In genomic region chr20:44489931-44490330, GRCh38 we compare ENCODE assay signal across 21 cellular contexts. TPM values are rescaled to one million over a fixed set of nuclear protein-coding genes. Genes with fewer than 3 reads are reported as not detected.
A peak's percentile ranks its signal among the peaks of the same experiment; 100 is the strongest.
DNase-seq lines count a peak whose midpoint lies in the region; ATAC-seq and TF ChIP-seq lines count a peak whose summit lies in the region.
"Had no signal": no experiment of that assay in that cellular context is flagged by ENCODE, and none has a peak within 500 bp of the region (broad histone marks: within the 10 kb centered on the region; RNA-seq: fewer than 3 reads in every experiment).

No MANE protein-coding gene starts in this region.

- H3K9me3 Mint-ChIP-seq in activated CD4-positive, alpha-beta T cell treated with anti-CD3 and anti-CD28 coated beads, Interleukin-2, amount 10 ng/mL, durations not matched to agents 7 days and 5 days = no peaks in the 10 kb centered on the region
- H3K9me3 Mint-ChIP-seq in CD8-positive, alpha-beta memory T cell = no peaks in the 10 kb centered on the region
- H3K9me3 Mint-ChIP-seq: activated naive CD4-positive, alpha-beta T cell treated with anti-CD3 and anti-CD28 coated beads, Interleukin-2, amount 50 U/mL, for 72 hours; brain; natural killer cell had no signal

- ATAC-seq in HG02884 (IDR thresholded peaks at IDR 0.05; ENCODE audit: unreplicated experiment) = no peak
- ATAC-seq: A549, natural killer cell had no signal

- no peak overlapping the region for H3K4me3 ChIP-seq in CD8-positive, alpha-beta memory T cell (ENCODE audit: low read length)
- H3K4me3 ChIP-seq in KMS-11 (IDR thresholded peaks at IDR 0.05; ENCODE audit: insufficient read depth, low read depth, low read length) = no peak overlapping the region
- no peak overlapping the region for H3K4me3 ChIP-seq in neutrophil (ENCODE audit: low read depth in 1 of 2, low read length in 1 of 2)
- H3K4me3 ChIP-seq: A549, hepatocyte had no signal

- no peaks in the 10 kb centered on the region for H3K9me3 ChIP-seq in CD8-positive, alpha-beta memory T cell (ENCODE audit: low read length)
- no peaks in the 10 kb centered on the region for H3K9me3 ChIP-seq in neutrophil
- H3K9me3 ChIP-seq: A549 had no signal

- peaks cover 8% of the 10 kb centered on the region for H3K4me1 ChIP-seq in CD8-positive, alpha-beta memory T cell (ENCODE audit: insufficient read depth, low read length)
- peaks cover 69% of the 10 kb centered on the region for H3K4me1 ChIP-seq in KMS-11 (ENCODE audit: low read depth, poor library complexity, severe bottlenecking)
- peaks cover 12% of the 10 kb centered on the region in 2 experiments for H3K4me1 ChIP-seq in neutrophil (ENCODE audit: control insufficient read depth in 1 of 2, insufficient read depth in 1 of 2, low read depth in 1 of 2, low read length in 1 of 2)

- no peak overlapping the region for H3K27ac ChIP-seq in CD8-positive, alpha-beta memory T cell (ENCODE audit: low read depth, low read length)
- H3K27ac ChIP-seq in KMS-11 (peak overlapping the region; percentile 87), neutrophil (peak overlapping the region; percentile 16)
- H3K27ac ChIP-seq: A549, hepatocyte had no signal

- H3K4me2 ChIP-seq in KMS-11 = peak overlapping the region; percentile 72
- H3K4me2 ChIP-seq: A549, hepatocyte had no signal

- H3K79me2 ChIP-seq in KMS-11 (ENCODE audit: insufficient read depth, low read depth) = no peaks in the 10 kb centered on the region
- H3K79me2 ChIP-seq: hepatocyte had no signal

- H3K36me3 ChIP-seq in CD8-positive, alpha-beta memory T cell (ENCODE audit: insufficient read depth, low read length) = peaks cover 42% of the 10 kb centered on the region
- H3K36me3 ChIP-seq in KMS-11 (ENCODE audit: insufficient read depth) (0 out of 2 replicates have a peak, but pooled peaks cover 3% of the 10 kb centered on the region), neutrophil (peaks cover 98% of the 10 kb centered on the region)

- no peaks in the 10 kb centered on the region for H3K27me3 Mint-ChIP-seq in activated CD4-positive, alpha-beta T cell treated with anti-CD3 and anti-CD28 coated beads, Interleukin-2, amount 10 ng/mL, durations not matched to agents 7 days and 5 days
- H3K27me3 Mint-ChIP-seq in CD8-positive, alpha-beta memory T cell = no peaks in the 10 kb centered on the region
- H3K27me3 Mint-ChIP-seq: brain had no signal

- POLR2A ChIA-PET in activated CD4-positive, alpha-beta T cell treated with anti-CD3 and anti-CD28 coated beads, Interleukin-2, amount 10 ng/mL, durations not matched to agents 7 days and 5 days (lab: Charles Lee) = no interaction called here
- POLR2A ChIA-PET in CD8-positive, alpha-beta memory T cell (lab: Charles Lee) = interaction anchor here (0.7 kb wide), 1 partner anchor 115 kb away, joined by 3 read pairs; no protein-coding TSS in a partner anchor

- no peaks in the 10 kb centered on the region for H3K27me3 ChIP-seq in CD8-positive, alpha-beta memory T cell (ENCODE audit: insufficient read depth, low read length, poor library complexity, severe bottlenecking)
- no peaks in the 10 kb centered on the region for H3K27me3 ChIP-seq in KMS-11 (ENCODE audit: insufficient read depth, low read depth)
- no peaks in the 10 kb centered on the region for H3K27me3 ChIP-seq in neutrophil
- H3K27me3 ChIP-seq: hepatocyte had no signal

- H2AFZ ChIP-seq in KMS-11 (ENCODE audit: low read depth) = no peak overlapping the region
- H2AFZ ChIP-seq: hepatocyte had no signal

- peak overlapping the region; percentile 17 for H3K27ac Mint-ChIP-seq in activated CD4-positive, alpha-beta T cell treated with anti-CD3 and anti-CD28 coated beads, Interleukin-2, amount 10 ng/mL, durations not matched to agents 7 days and 5 days
- peak overlapping the region in 6 of 8 donors; percentile 43 to 74 (median 53) for H3K27ac Mint-ChIP-seq in CD8-positive, alpha-beta memory T cell
- H3K27ac Mint-ChIP-seq: brain had no signal

- CTCF ChIA-PET in activated CD4-positive, alpha-beta T cell treated with anti-CD3 and anti-CD28 coated beads, Interleukin-2, amount 10 ng/mL, durations not matched to agents 7 days and 5 days (lab: Charles Lee) = no interaction called here
- CTCF ChIA-PET in CD8-positive, alpha-beta memory T cell (lab: Charles Lee) = interaction anchor here (2.9 kb wide), 1 partner anchor 120 kb away, joined by 9 read pairs; no protein-coding TSS in a partner anchor

- H3K36me3 Mint-ChIP-seq in activated CD4-positive, alpha-beta T cell treated with anti-CD3 and anti-CD28 coated beads, Interleukin-2, amount 10 ng/mL, durations not matched to agents 7 days and 5 days (ENCODE audit: low read depth) = peaks cover 57% of the 10 kb centered on the region
- H3K36me3 Mint-ChIP-seq in CD8-positive, alpha-beta memory T cell = peaks cover 12 to 86% (median 26%) of the 10 kb centered on the region in 3 donors

- TF ChIP-seq CTCF in KMS-11 (conservative IDR thresholded peaks at IDR 0.05; ENCODE audit: low read depth, low read length) (no peak), neutrophil (IDR thresholded peaks at IDR 0.05) (no peak)

- H3K9ac ChIP-seq in KMS-11 = peak overlapping the region; percentile 33; the same call in 1 of the 2 replicates

- no peak overlapping the region for H3K4me3 Mint-ChIP-seq in activated CD4-positive, alpha-beta T cell treated with anti-CD3 and anti-CD28 coated beads, Interleukin-2, amount 10 ng/mL, durations not matched to agents 7 days and 5 days
- H3K4me3 Mint-ChIP-seq in CD8-positive, alpha-beta memory T cell = no peak overlapping the region
- H3K4me3 Mint-ChIP-seq: brain had no signal

- H4K20me1 ChIP-seq in KMS-11 (ENCODE audit: insufficient read depth) = no peaks in the 10 kb centered on the region

- DNase-seq in activated CD4-positive, alpha-beta T cell treated with anti-CD3 and anti-CD28 coated beads, Interleukin-2, amount 10 ng/mL, durations not matched to agents 7 days and 5 days = no peak
- no peak for DNase-seq in activated CD4-positive, alpha-beta T cell treated with anti-CD3 and anti-CD28 coated beads for 4 hours
- DNase-seq in CD8-positive, alpha-beta memory T cell = no peak
- DNase-seq in DMS79 (lab: John Stamatoyannopoulos, UW) = no peak
- DNase-seq in NK-92 treated with Interleukin-12 subunit alpha and Interleukin-12 subunit beta, amount 100 ng/mL, for 24 hours (lab: John Stamatoyannopoulos, UW) = no peak
- DNase-seq: C1 segment of cervical spinal cord; cortex of kidney; KBM-7; mesendoderm; natural killer cell; NCI-H2081; small intestine; stimulated activated CD4-positive, alpha-beta T cell treated with anti-CD3 and anti-CD28 coated beads, Interleukin-4, amount 100 ng/mL, for 1 hour; SW 1271 had no signal

- H3K4me1 Mint-ChIP-seq in activated CD4-positive, alpha-beta T cell treated with anti-CD3 and anti-CD28 coated beads, Interleukin-2, amount 10 ng/mL, durations not matched to agents 7 days and 5 days = peaks cover 8% of the 10 kb centered on the region
- H3K4me1 Mint-ChIP-seq in CD8-positive, alpha-beta memory T cell = peaks cover 26 to 52% (median 34%) of the 10 kb centered on the region in 3 donors
- H3K4me1 Mint-ChIP-seq: brain had no signal

RNA-seq across cellular contexts. Expression of gene TTPAL, which starts 14.3 kb away (rescaled TPM):
- total RNA-seq in activated CD4-positive, alpha-beta T cell treated with anti-CD3 and anti-CD28 coated beads, Interleukin-2, amount 10 ng/mL, durations not matched to agents 7 days and 5 days = 10 to 100 TPM; 17.1 to 19.5 TPM
- total RNA-seq in CD8-positive, alpha-beta memory T cell = 10 to 100 TPM; 29.3 to 31.6 TPM
- 15.9 TPM for polyA plus RNA-seq in CD8-positive, alpha-beta memory T cell

RNA-seq across cellular contexts. Expression of gene SERINC3, which starts 31.9 kb away (rescaled TPM):
- 10 to 100 TPM; 82.2 to 98.4 TPM for total RNA-seq in activated CD4-positive, alpha-beta T cell treated with anti-CD3 and anti-CD28 coated beads, Interleukin-2, amount 10 ng/mL, durations not matched to agents 7 days and 5 days
- 10 to 100 TPM; 59.9 to 61.6 TPM for total RNA-seq in CD8-positive, alpha-beta memory T cell
- polyA plus RNA-seq in CD8-positive, alpha-beta memory T cell = 204 TPM
